In the genomic region with DNA sequence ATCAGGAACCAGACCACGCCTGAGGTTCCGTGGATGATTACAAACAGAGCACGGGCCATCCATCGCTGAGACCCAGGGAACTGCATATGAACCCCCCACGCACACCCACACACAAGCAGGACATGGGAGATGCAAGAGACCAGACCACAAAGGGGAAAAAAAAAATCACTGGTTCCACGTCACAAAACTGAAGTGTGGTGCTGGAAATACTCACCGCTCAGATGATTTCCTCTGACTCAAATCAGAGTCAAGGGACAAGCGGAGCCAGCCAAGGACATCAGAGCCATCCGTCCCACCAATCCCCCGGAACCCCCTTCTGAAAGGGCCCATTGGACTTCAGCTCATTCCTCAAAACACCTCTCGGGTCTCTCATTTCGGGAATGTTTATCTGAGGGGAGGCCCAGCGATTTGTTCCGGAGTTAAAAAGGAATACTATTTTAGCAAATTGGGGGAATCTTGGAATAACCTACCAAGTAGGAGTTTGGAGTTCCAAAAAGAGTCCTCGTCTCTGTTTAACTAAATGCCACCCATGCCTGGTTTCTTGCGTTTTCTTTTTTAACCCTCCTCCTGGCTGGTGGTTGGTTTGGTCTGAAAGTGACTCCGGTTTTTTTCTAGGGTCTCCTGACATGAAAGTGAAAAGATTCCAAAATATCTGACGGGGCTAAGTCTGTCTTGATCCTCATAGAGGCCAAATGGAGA, we compare ENCODE assay signal across 8 cellular contexts. TPM values are rescaled to one million over a fixed set of nuclear protein-coding genes. Genes with fewer than 3 reads are reported as not detected.
A peak's percentile ranks its signal among the peaks of the same experiment; 100 is the strongest.
DNase-seq lines count a peak whose midpoint lies in the region; ATAC-seq lines count a peak whose summit lies in the region.

No MANE protein-coding gene starts in this region.

- no peak overlapping the region for H3K9ac ChIP-seq in mucosa of rectum (ENCODE audit: low read depth in 1 of 2, low read length in 2 of 2)

- H3K36me3 ChIP-seq in mucosa of rectum (ENCODE audit: control insufficient read depth in 2 of 2, insufficient read depth in 2 of 2, low read length in 2 of 2): no peaks in the 10 kb centered on the region

- H3K4me3 ChIP-seq in mucosa of rectum (ENCODE audit: low read length in 2 of 2): no peak overlapping the region

- H3K4me1 ChIP-seq in mucosa of rectum (ENCODE audit: control insufficient read depth in 2 of 2, insufficient read depth in 2 of 2, low read length in 2 of 2): peaks cover 0 to 2% of the 10 kb centered on the region in 2 donors

- H3K9me3 ChIP-seq in mucosa of rectum (ENCODE audit: control insufficient read depth in 2 of 2, low read length in 2 of 2): no peaks in the 10 kb centered on the region

- H3K27ac Mint-ChIP-seq in activated naive CD8-positive, alpha-beta T cell treated with anti-CD3 and anti-CD28 coated beads for 36 hours: peak overlapping the region; percentile 80

- peaks cover 39% of the 10 kb centered on the region for H3K4me1 Mint-ChIP-seq in activated naive CD8-positive, alpha-beta T cell treated with anti-CD3 and anti-CD28 coated beads for 36 hours

- DNase-seq in activated naive CD8-positive, alpha-beta T cell treated with anti-CD3 and anti-CD28 coated beads for 36 hours: peak; percentile 50
- DNase-seq in COLO668 (lab: John Stamatoyannopoulos, UW; ENCODE audit: unreplicated experiment): no peak
- DNase-seq in SK-N-DZ (ENCODE audit: low spot score): no peak
- no peak for DNase-seq in NCI-H748 (lab: John Stamatoyannopoulos, UW; ENCODE audit: unreplicated experiment)
- DNase-seq in NCI-H146 (lab: John Stamatoyannopoulos, UW): no peak

- H3K27ac ChIP-seq in mucosa of rectum (ENCODE audit: low read depth in 2 of 2, low read length in 2 of 2): peak overlapping the region; percentile 37 to 48

- H3K27me3 ChIP-seq in mucosa of rectum (ENCODE audit: control insufficient read depth in 2 of 2, insufficient read depth in 2 of 2, low read length in 2 of 2): no peaks in the 10 kb centered on the region

- peak overlapping the region; percentile 16 for H3K4me3 Mint-ChIP-seq in activated naive CD8-positive, alpha-beta T cell treated with anti-CD3 and anti-CD28 coated beads for 36 hours

- peaks cover 5% of the 10 kb centered on the region for H3K36me3 Mint-ChIP-seq in activated naive CD8-positive, alpha-beta T cell treated with anti-CD3 and anti-CD28 coated beads for 36 hours

- peak; percentile 42 for ATAC-seq in GM18519 (IDR thresholded peaks at IDR 0.05; ENCODE audit: low FRiP score, unreplicated experiment)
- ATAC-seq in HG02642 (IDR thresholded peaks at IDR 0.05; ENCODE audit: poor library complexity, unreplicated experiment): peak; percentile 54

- H3K27me3 Mint-ChIP-seq in activated naive CD8-positive, alpha-beta T cell treated with anti-CD3 and anti-CD28 coated beads for 36 hours: no peaks in the 10 kb centered on the region

- H3K9me3 Mint-ChIP-seq in activated naive CD8-positive, alpha-beta T cell treated with anti-CD3 and anti-CD28 coated beads for 36 hours: no peaks in the 10 kb centered on the region

RNA-seq across cellular contexts. Expression of a gene that starts 15.0 kb away (rescaled TPM):
- total RNA-seq in activated naive CD8-positive, alpha-beta T cell treated with anti-CD3 and anti-CD28 coated beads for 36 hours: 10 to 100 TPM; 45.6 to 48.7 TPM
- 15.7 and 16.1 TPM in 2 replicates for polyA plus RNA-seq in SK-N-DZ (2014; cell fraction: cytosol; rRNA removed)
- polyA plus RNA-seq in SK-N-DZ (2014; cell fraction: nucleus; rRNA removed): 10.7 and 12.9 TPM in 2 replicates

RNA-seq across cellular contexts. Expression of a gene that starts 55.3 kb away (rescaled TPM):
- total RNA-seq in activated naive CD8-positive, alpha-beta T cell treated with anti-CD3 and anti-CD28 coated beads for 36 hours: 100 to 1,000 TPM; 315 to 319 TPM
- 251 and 260 TPM in 2 replicates for polyA plus RNA-seq in SK-N-DZ (2014; cell fraction: cytosol; rRNA removed)
- polyA plus RNA-seq in SK-N-DZ (2014; cell fraction: nucleus; rRNA removed): 404 TPM in 2 replicates

RNA-seq across cellular contexts. Expression of a gene that starts 57.3 kb away (rescaled TPM):
- total RNA-seq in activated naive CD8-positive, alpha-beta T cell treated with anti-CD3 and anti-CD28 coated beads for 36 hours: 10 to 100 TPM; 93.5 to 97.0 TPM
- polyA plus RNA-seq in SK-N-DZ (2014; cell fraction: cytosol; rRNA removed): 65.2 and 113 TPM in 2 replicates
- 54.0 and 76.0 TPM in 2 replicates for polyA plus RNA-seq in SK-N-DZ (2014; cell fraction: nucleus; rRNA removed)

RNA-seq across cellular contexts. Expression of a gene that starts 57.3 kb away (rescaled TPM):
- 10 to 100 TPM; 48.4 to 52.9 TPM for total RNA-seq in activated naive CD8-positive, alpha-beta T cell treated with anti-CD3 and anti-CD28 coated beads for 36 hours
- 38.2 and 44.0 TPM in 2 replicates for polyA plus RNA-seq in SK-N-DZ (2014; cell fraction: cytosol; rRNA removed)
- polyA plus RNA-seq in SK-N-DZ (2014; cell fraction: nucleus; rRNA removed): 19.4 and 19.9 TPM in 2 replicates
